In genomic region chr12:13254311-13254710, GRCh38 we compare ENCODE assay signal across 2 cellular contexts.
TF ChIP-seq lines count a peak whose summit lies in the region.

No MANE protein-coding gene starts in this region.

TF ChIP-seq in Ishikawa, 13 proteins besides CTCF, POLR2A, EP300 and RAD21 (continued from another document):
- TF ChIP-seq USF1 (IDR thresholded peaks at IDR 0.05): no peak

TF ChIP-seq in K562, 482 proteins besides CTCF, POLR2A, EP300 and RAD21 (continued from another document):
- TF ChIP-seq ZNF318 (IDR thresholded peaks at IDR 0.05; ENCODE audit: borderline replicate concordance in 1 of 2, low read depth in 1 of 2): no peak
- no peak for TF ChIP-seq PCBP2 (IDR thresholded peaks at IDR 0.05; ENCODE audit: low read depth, low read length, poor library complexity, severe bottlenecking)
- no peak for TF ChIP-seq CCAR2 (IDR thresholded peaks at IDR 0.05; ENCODE audit: low read depth, low read length)
TF ChIP-seq in K562: peak in this region for 0.
